Comparison of ENCODE assay signal across 14 cellular contexts in genomic region chr3:140170612-140171011, GRCh38.
DNase-seq lines count a peak whose midpoint lies in the region; ATAC-seq, FAIRE-seq and TF ChIP-seq lines count a peak whose summit lies in the region.
"Had no signal": no experiment of that assay in that cellular context is flagged by ENCODE, and none has a peak within 500 bp of the region (broad histone marks: within the 10 kb centered on the region; RNA-seq: fewer than 3 reads in every experiment).

No MANE protein-coding gene starts in this region.

- H4K20me1 ChIP-seq in H1 (replicated peaks in 1 of 2; ENCODE audit: control insufficient read depth in 1 of 2, insufficient read depth in 2 of 2, low read length in 2 of 2), result no peaks in the 10 kb centered on the region
- H4K20me1 ChIP-seq in OCI-LY7 (ENCODE audit: insufficient read depth, low read length), result no peaks in the 10 kb centered on the region

- no peaks in the 10 kb centered on the region for H3K79me2 ChIP-seq in H1 (ENCODE audit: control insufficient read depth in 1 of 2, insufficient read depth in 2 of 2, low read length in 2 of 2)
- H3K79me2 ChIP-seq in OCI-LY7 (ENCODE audit: insufficient read depth, low read depth, low read length), result no peaks in the 10 kb centered on the region
- H3K79me2 ChIP-seq: hepatocyte had no signal

- H2BK15ac ChIP-seq in H1 (ENCODE audit: low read length), result no peak overlapping the region

- H4K8ac ChIP-seq in H1 (ENCODE audit: extremely low read depth, insufficient read depth, low read length), result no peak overlapping the region

- no peaks in the 10 kb centered on the region for H3K36me3 ChIP-seq in H1 (ENCODE audit: control insufficient read depth in 2 of 4, insufficient read depth in 4 of 4, low read length in 3 of 4)
- H3K36me3 ChIP-seq in OCI-LY7 (ENCODE audit: insufficient read depth, low read length), result no peaks in the 10 kb centered on the region
- no peaks in the 10 kb centered on the region for H3K36me3 ChIP-seq in brain microvascular endothelial cell (replicated peaks)

- no peak for TF ChIP-seq RAD21 in H1 (IDR thresholded peaks at IDR 0.05 in 1 of 2, conservative IDR thresholded peaks at IDR 0.05 in 1 of 2; ENCODE audit: low read depth in 2 of 2, low read length in 2 of 2)

- 93% methylated on average over 1 of the region's 1 CpG; no CpG with 5 or more reads in 1 of the 2 experiments for WGBS in H1 (ENCODE audit: extremely low coverage in 1 of 2, insufficient coverage in 1 of 2, insufficient read length in 1 of 2, insufficient replicate concordance in 2 of 2, low coverage in 1 of 2, low lambda C conversion rate in 2 of 2, missing lambda C conversion rate in 1 of 2), 2 experiments

- TF ChIP-seq EP300 in H1 (IDR thresholded peaks at IDR 0.05; ENCODE audit: borderline replicate concordance in 1 of 2, low read depth in 2 of 2, low read length in 2 of 2), result no peak

- no peaks in the 10 kb centered on the region for H3K9me2 ChIP-seq in OCI-LY7 (ENCODE audit: insufficient read depth, low read length)

- no peak overlapping the region for H2BK12ac ChIP-seq in H1 (ENCODE audit: low read depth, low read length)

- no peaks in the 10 kb centered on the region for H3K79me1 ChIP-seq in H1 (ENCODE audit: low read depth, low read length)

- H3K4me1 ChIP-seq in H1 (replicated peaks in 1 of 4; ENCODE audit: control insufficient read depth in 3 of 4, insufficient read depth in 4 of 4, low read length in 3 of 4), result no peaks in the 10 kb centered on the region
- H3K4me1 ChIP-seq in OCI-LY7 (ENCODE audit: insufficient read depth, low read length, poor library complexity, severe bottlenecking), result no peaks in the 10 kb centered on the region

- no peak overlapping the region for H3K14ac ChIP-seq in H1 (ENCODE audit: insufficient read length)

- H2AFZ ChIP-seq in H1 (ENCODE audit: low read length) (0 out of 2 replicates have a peak overlapping the region, but pooled peaks have one; percentile 34), OCI-LY7 (ENCODE audit: low read length) (no peak overlapping the region)
- H2AFZ ChIP-seq: hepatocyte had no signal

- BruUV-seq in OCI-LY7 (replicated peaks; lab: Mats Ljungman, UMichigan), result no TSS peak

- H3K56ac ChIP-seq in H1 (replicated peaks; ENCODE audit: insufficient read length, low read depth, low read length), result no peak overlapping the region

- no peaks in the 10 kb centered on the region for H3K23me2 ChIP-seq in H1 (ENCODE audit: low read depth, low read length)

- H2BK5ac ChIP-seq in H1 (ENCODE audit: low read depth, low read length), result no peak overlapping the region

- in situ Hi-C loops in brain microvascular endothelial cell (cut with HindIII; ENCODE audit: low pct_ligation_motif_present, low sequenced_read_pairs), result no loop called here

- H2BK120ac ChIP-seq in H1 (replicated peaks; ENCODE audit: low read depth, low read length), result no peak overlapping the region

- no peak overlapping the region for H3K23ac ChIP-seq in H1 (ENCODE audit: insufficient read length)

- no peak for TF ChIP-seq POLR2A in H1 (IDR thresholded peaks at IDR 0.05; ENCODE audit: control extremely low read depth in 1 of 2, low read depth in 2 of 2, low read length in 2 of 2)

- no peak overlapping the region for H3K9ac ChIP-seq in H1 (replicated peaks in 1 of 4; ENCODE audit: extremely low read depth in 1 of 4, low read depth in 3 of 4, low read length in 3 of 4)

- H2BK20ac ChIP-seq in H1 (ENCODE audit: low read length), result no peak overlapping the region

- no peak overlapping the region for H3K27ac ChIP-seq in H1 (ENCODE audit: low read depth, low read length)
- H3K27ac ChIP-seq in OCI-LY7 (ENCODE audit: low read depth, low read length, poor library complexity, severe bottlenecking), result no peak overlapping the region
- H3K27ac ChIP-seq in brain microvascular endothelial cell, result no peak overlapping the region
- H3K27ac ChIP-seq: hepatocyte had no signal

- no peaks in the 10 kb centered on the region; a peak in 1 of 7 replicates for H3K27me3 ChIP-seq in H1 (replicated peaks in 1 of 4; ENCODE audit: control insufficient read depth in 3 of 4, extremely low read depth in 1 of 4, insufficient read depth in 3 of 4, low read length in 3 of 4)
- H3K27me3 ChIP-seq in brain microvascular endothelial cell (replicated peaks), result no peaks in the 10 kb centered on the region
- H3K27me3 ChIP-seq: hepatocyte had no signal

- DNase-seq in H1 (ENCODE audit: low read depth in 1 of 2, low spot score in 2 of 2), result no peak
- no peak for DNase-seq in NCI-H1436 treated with DMSO at 0.1 percent for 48 hours (lab: John Stamatoyannopoulos, UW)
- no peak for DNase-seq in OCI-LY7 (ENCODE audit: low spot score)
- DNase-seq in brain microvascular endothelial cell, result no peak
- DNase-seq in NCI-H345 (lab: John Stamatoyannopoulos, UW), result no peak
- DNase-seq: activated effector memory CD4-positive, alpha-beta T cell treated with anti-CD3 and anti-CD28 coated beads, Interleukin-2, amount 50 U/mL, for 16 hours; cortex of kidney; DND-41; NCI-H2227 treated with DMSO at 0.1 percent for 48 hours; stimulated activated CD4-positive, alpha-beta T cell treated with anti-CD3 and anti-CD28 coated beads, Interleukin-4, amount 100 ng/mL, for 24 hours had no signal

- H3K4me2 ChIP-seq in H1 (ENCODE audit: insufficient read depth in 1 of 2, low read depth in 2 of 2, low read length in 2 of 2) (no peak overlapping the region), OCI-LY7 (ENCODE audit: low read length) (no peak overlapping the region)
- H3K4me2 ChIP-seq: hepatocyte had no signal

- no peak overlapping the region for H4K91ac ChIP-seq in H1 (replicated peaks; ENCODE audit: insufficient read length, low read length)

- POLR2A ChIA-PET in H1 (lab: Charles Lee; ENCODE audit: partially characterized antibody) (no interaction called here), OCI-LY7 (lab: Charles Lee) (interaction anchor here (0.9 kb wide), 1 partner anchor 20 kb away, joined by 3 read pairs; no protein-coding TSS in a partner anchor)

- CTCF ChIA-PET in H1 (lab: Charles Lee; ENCODE audit: partially characterized antibody) (interaction anchor here (0.6 to 0.8 kb wide), 2 partner anchors 338 to 550 kb away, joined by 3 read pairs; no protein-coding TSS in a partner anchor), OCI-LY7 (lab: Charles Lee; ENCODE audit: unreplicated experiment) (no interaction called here)

- peak; percentile 97 for ATAC-seq in GM18861 (IDR thresholded peaks at IDR 0.05; ENCODE audit: unreplicated experiment)
- peak; percentile 97 for ATAC-seq in GM21528 (IDR thresholded peaks at IDR 0.05; ENCODE audit: low FRiP score, unreplicated experiment)
- ATAC-seq in HG03159 (IDR thresholded peaks at IDR 0.05; ENCODE audit: unreplicated experiment), result peak; percentile 97

- H2AK5ac ChIP-seq in H1 (ENCODE audit: low read depth, low read length), result no peak overlapping the region

- no peak overlapping the region for H3K18ac ChIP-seq in H1 (ENCODE audit: extremely low read depth, low read length)

- H3K4me3 ChIP-seq in H1 (ENCODE audit: extremely low read depth in 1 of 4, insufficient read depth in 2 of 4, low read depth in 3 of 4, low read length in 4 of 4), result no peak overlapping the region
- no peak overlapping the region for H3K4me3 ChIP-seq in OCI-LY7 (ENCODE audit: low read depth, low read length, poor library complexity, severe bottlenecking)
- H3K4me3 ChIP-seq in brain microvascular endothelial cell (ENCODE audit: low read depth, low read length), result no peak overlapping the region
- H3K4me3 ChIP-seq: hepatocyte had no signal

- H3K4ac ChIP-seq in H1 (replicated peaks; ENCODE audit: insufficient read length, low read depth, low read length), result no peak overlapping the region

- intact Hi-C loops in OCI-LY7 (cut with micrococcal nuclease; ENCODE audit: unreplicated experiment), result no loop called here

- H4K5ac ChIP-seq in H1 (ENCODE audit: insufficient read length, low read depth, low read length), result no peak overlapping the region

- H3K9me3 ChIP-seq in H1 (ENCODE audit: insufficient read depth in 2 of 2, low read depth in 1 of 2, low read length in 1 of 2) (no peaks in the 10 kb centered on the region), OCI-LY7 (ENCODE audit: low read length) (no peaks in the 10 kb centered on the region)

- FAIRE-seq in H1 (lab: Jason Lieb, UNC), result no peak

- TF ChIP-seq CTCF in H1 (IDR thresholded peaks at IDR 0.05; ENCODE audit: control extremely low read depth in 1 of 3, insufficient read depth in 1 of 3, low read depth in 1 of 3, low read length in 3 of 3) (no peak), OCI-LY7 (conservative IDR thresholded peaks at IDR 0.05; ENCODE audit: low read length) (no peak), brain microvascular endothelial cell (IDR thresholded peaks at IDR 0.05; ENCODE audit: low read depth, low read length, missing control alignments) (no peak)

TF ChIP-seq in H1, 55 proteins besides CTCF, POLR2A, EP300 and RAD21:
- no peak for TF ChIP-seq CREB1 (IDR thresholded peaks at IDR 0.05)
- TF ChIP-seq PHF8 (conservative IDR thresholded peaks at IDR 0.05; ENCODE audit: low read depth, low read length), result no peak
- no peak for TF ChIP-seq RNF2 (IDR thresholded peaks at IDR 0.05; ENCODE audit: borderline replicate concordance, low read depth, low read length, missing control alignments, poor library complexity, severe bottlenecking)
- no peak for TF ChIP-seq CBX5 (IDR thresholded peaks at IDR 0.05; ENCODE audit: low read depth, low read length)
- no peak for TF ChIP-seq POU5F1 (IDR thresholded peaks at IDR 0.05; ENCODE audit: low read depth, low read length)
- no peak for TF ChIP-seq BRCA1 (IDR thresholded peaks at IDR 0.05; ENCODE audit: low read depth, low read length)
- TF ChIP-seq GTF2F1 (IDR thresholded peaks at IDR 0.05; ENCODE audit: borderline replicate concordance, low read depth, low read length), result no peak
- no peak for TF ChIP-seq ASH2L (IDR thresholded peaks at IDR 0.05; ENCODE audit: low read length)
- no peak for TF ChIP-seq EGR1 (IDR thresholded peaks at IDR 0.05; ENCODE audit: borderline replicate concordance, low read depth, low read length)
- TF ChIP-seq TAF1 (IDR thresholded peaks at IDR 0.05; ENCODE audit: low read depth, low read length), result no peak
- no peak for TF ChIP-seq SP2 (IDR thresholded peaks at IDR 0.05; ENCODE audit: low read length)
- no peak for TF ChIP-seq MAFK (IDR thresholded peaks at IDR 0.05; ENCODE audit: low read depth, low read length)
- no peak for TF ChIP-seq JUND (IDR thresholded peaks at IDR 0.05; ENCODE audit: low read length)
- TF ChIP-seq CEBPB (IDR thresholded peaks at IDR 0.05; ENCODE audit: low read depth, low read length), result no peak
- no peak for TF ChIP-seq BCL11A (IDR thresholded peaks at IDR 0.05; ENCODE audit: low read depth in 2 of 2, low read length in 2 of 2)
- no peak for TF ChIP-seq TEAD4 (IDR thresholded peaks at IDR 0.05; ENCODE audit: low read depth, low read length)
